Comparison of ENCODE assay signal across 25 cellular contexts in the genomic region with DNA sequence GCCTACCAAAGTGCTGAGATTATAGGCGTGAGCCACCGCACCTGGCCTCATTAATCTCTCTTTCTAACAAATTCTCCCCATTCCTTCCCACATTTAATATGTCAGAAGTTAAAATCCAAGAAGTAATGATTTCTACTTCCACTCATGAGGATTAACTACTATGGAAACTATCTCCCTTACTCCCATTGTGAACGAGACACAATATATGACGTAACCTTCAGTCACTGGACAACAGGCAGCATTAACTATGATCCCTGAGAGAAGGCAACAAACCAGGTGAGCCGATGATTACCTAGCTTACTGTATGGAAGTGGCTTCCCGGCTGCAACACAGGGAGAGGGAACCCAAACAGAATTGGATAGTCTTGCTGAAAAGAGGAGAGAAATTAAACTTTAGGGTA. TPM values are rescaled to one million over a fixed set of nuclear protein-coding genes. Genes with fewer than 3 reads are reported as not detected.
DNase-seq lines count a peak whose midpoint lies in the region; ATAC-seq and TF ChIP-seq lines count a peak whose summit lies in the region.
"Had no signal": no experiment of that assay in that cellular context is flagged by ENCODE, and none has a peak within 500 bp of the region (broad histone marks: within the 10 kb centered on the region; RNA-seq: fewer than 3 reads in every experiment).

No MANE protein-coding gene starts in this region.

- H3K79me2 ChIP-seq in osteoblast (ENCODE audit: insufficient read depth, low read length), result peaks cover 88% of the 10 kb centered on the region

- H3K27ac Mint-ChIP-seq in CD8-positive, alpha-beta memory T cell, result peak overlapping the region in 4 of 8 donors; percentile 33 to 70 (median 50)
- peak overlapping the region; percentile 8 for H3K27ac Mint-ChIP-seq in dendritic cell treated with granulocyte-macrophage colony-stimulating factor and Interleukin-4, amounts not matched to agents 40 ng/mL and 50 ng/mL, for 4 days
- H3K27ac Mint-ChIP-seq in progenitor cell of endocrine pancreas, result peak overlapping the region; percentile 43
- H3K27ac Mint-ChIP-seq: B cell had no signal

- CTCF ChIA-PET in CD8-positive, alpha-beta memory T cell (lab: Charles Lee), result no interaction called here

- no peaks in the 10 kb centered on the region for H3K9me3 ChIP-seq in CD8-positive, alpha-beta memory T cell (ENCODE audit: low read length)
- no peaks in the 10 kb centered on the region for H3K9me3 ChIP-seq in osteoblast (ENCODE audit: low read depth, low read length)
- H3K9me3 ChIP-seq: esophagus squamous epithelium, left lung, transverse colon had no signal

- no peak for DNase-seq in CD8-positive, alpha-beta memory T cell
- DNase-seq in OCI-M1 (lab: John Stamatoyannopoulos, UW) (peak; percentile 72), progenitor cell of endocrine pancreas (ENCODE audit: low spot score, unreplicated experiment) (no peak), NCI-H526 (lab: John Stamatoyannopoulos, UW) (no peak), osteoblast (ENCODE audit: insufficient read length, low spot score, missing footprints) (no peak)
- DNase-seq: anterior cingulate cortex; cerebellar nuclear complex; DMS 273 treated with DMSO at 0.1 percent for 48 hours; effector CD4-positive, alpha-beta T cell; esophagus squamous epithelium; GDM1; IMR-90; left lung; NCI-H1694 treated with DMSO at 0.1 percent for 48 hours; NCI-H226; NK-92 treated with Interleukin-12 subunit alpha and Interleukin-12 subunit beta, amount 100 ng/mL, for 24 hours; occipital lobe; right cardiac atrium; stimulated activated naive CD4-positive, alpha-beta T cell; T1000; transverse colon had no signal

- POLR2A ChIA-PET in CD8-positive, alpha-beta memory T cell (lab: Charles Lee), result no interaction called here

- H2AFZ ChIP-seq in osteoblast (ENCODE audit: low read length), result no peak overlapping the region

- H3K4me3 Mint-ChIP-seq in CD8-positive, alpha-beta memory T cell, result peak overlapping the region in 4 of 7 donors; percentile 1 to 44 (median 2)
- H3K4me3 Mint-ChIP-seq in dendritic cell treated with granulocyte-macrophage colony-stimulating factor and Interleukin-4, amounts not matched to agents 40 ng/mL and 50 ng/mL, for 4 days, result no peak overlapping the region
- no peak overlapping the region for H3K4me3 Mint-ChIP-seq in progenitor cell of endocrine pancreas (ENCODE audit: low read depth)
- H3K4me3 Mint-ChIP-seq: B cell had no signal

- no peak overlapping the region for H3K4me2 ChIP-seq in osteoblast (ENCODE audit: insufficient read depth, low read length)

- H4K20me1 ChIP-seq in osteoblast (ENCODE audit: insufficient read depth, low read length), result peaks cover 34% of the 10 kb centered on the region

- H3K4me1 ChIP-seq in CD8-positive, alpha-beta memory T cell (ENCODE audit: insufficient read depth, low read length), result peaks cover 43% of the 10 kb centered on the region
- peaks cover 6% of the 10 kb centered on the region for H3K4me1 ChIP-seq in osteoblast (ENCODE audit: insufficient read depth, low read length)

- no peaks in the 10 kb centered on the region for H3K27me3 Mint-ChIP-seq in CD8-positive, alpha-beta memory T cell
- H3K27me3 Mint-ChIP-seq in dendritic cell treated with granulocyte-macrophage colony-stimulating factor and Interleukin-4, amounts not matched to agents 40 ng/mL and 50 ng/mL, for 4 days, result no peaks in the 10 kb centered on the region
- H3K27me3 Mint-ChIP-seq in progenitor cell of endocrine pancreas, result no peaks in the 10 kb centered on the region
- H3K27me3 Mint-ChIP-seq: B cell had no signal

- H3K4me1 Mint-ChIP-seq in CD8-positive, alpha-beta memory T cell, result peaks cover 50 to 79% (median 72%) of the 10 kb centered on the region in 3 donors
- peaks cover 70% of the 10 kb centered on the region for H3K4me1 Mint-ChIP-seq in dendritic cell treated with granulocyte-macrophage colony-stimulating factor and Interleukin-4, amounts not matched to agents 40 ng/mL and 50 ng/mL, for 4 days (ENCODE audit: low read depth)
- H3K4me1 Mint-ChIP-seq in progenitor cell of endocrine pancreas (ENCODE audit: low read depth), result peaks cover 16% of the 10 kb centered on the region

- no peak for ATAC-seq in HG02610 (IDR thresholded peaks at IDR 0.05; ENCODE audit: unreplicated experiment)
- ATAC-seq: left lung, right cardiac atrium, SK-N-SH treated with all-trans-retinoic acid at 6 μM for 48 hours had no signal

- no peak overlapping the region for H3K4me3 ChIP-seq in CD8-positive, alpha-beta memory T cell (ENCODE audit: low read length)
- H3K4me3 ChIP-seq in osteoblast (ENCODE audit: insufficient read depth, low read length), result no peak overlapping the region
- H3K4me3 ChIP-seq: esophagus squamous epithelium, left lung, transverse colon had no signal

- intact Hi-C loops in dendritic cell treated with granulocyte-macrophage colony-stimulating factor and Interleukin-4, amounts not matched to agents 40 ng/mL and 50 ng/mL, for 4 days (cut with micrococcal nuclease), result no loop called here

- H3K27me3 ChIP-seq in CD8-positive, alpha-beta memory T cell (ENCODE audit: insufficient read depth, low read length, poor library complexity, severe bottlenecking), result no peaks in the 10 kb centered on the region
- H3K27me3 ChIP-seq in osteoblast (ENCODE audit: insufficient read depth, low read length), result no peaks in the 10 kb centered on the region
- H3K27me3 ChIP-seq: esophagus squamous epithelium, left lung, transverse colon had no signal

- no peak overlapping the region for H3K27ac ChIP-seq in CD8-positive, alpha-beta memory T cell (ENCODE audit: low read depth, low read length)
- no peak overlapping the region for H3K27ac ChIP-seq in osteoblast (ENCODE audit: low read depth, low read length)
- H3K27ac ChIP-seq: esophagus squamous epithelium, left lung, transverse colon had no signal

- H3K9me3 Mint-ChIP-seq in CD8-positive, alpha-beta memory T cell, result no peaks in the 10 kb centered on the region
- no peaks in the 10 kb centered on the region for H3K9me3 Mint-ChIP-seq in dendritic cell treated with granulocyte-macrophage colony-stimulating factor and Interleukin-4, amounts not matched to agents 40 ng/mL and 50 ng/mL, for 4 days
- H3K9me3 Mint-ChIP-seq in progenitor cell of endocrine pancreas (ENCODE audit: low read depth), result peaks cover 5% of the 10 kb centered on the region

- peaks cover 0 to 37% (median 3%) of the 10 kb centered on the region in 3 donors for H3K36me3 Mint-ChIP-seq in CD8-positive, alpha-beta memory T cell
- peaks cover 7% of the 10 kb centered on the region for H3K36me3 Mint-ChIP-seq in dendritic cell treated with granulocyte-macrophage colony-stimulating factor and Interleukin-4, amounts not matched to agents 40 ng/mL and 50 ng/mL, for 4 days (ENCODE audit: low read depth)
- H3K36me3 Mint-ChIP-seq in progenitor cell of endocrine pancreas (ENCODE audit: insufficient read depth), result peaks cover 10% of the 10 kb centered on the region

- TF ChIP-seq CTCF in progenitor cell of endocrine pancreas (IDR thresholded peaks at IDR 0.05; ENCODE audit: unreplicated experiment) (no peak), osteoblast (IDR thresholded peaks at IDR 0.05; ENCODE audit: extremely low read depth, low read depth, low read length) (no peak)

- no peaks in the 10 kb centered on the region for H3K36me3 ChIP-seq in CD8-positive, alpha-beta memory T cell (ENCODE audit: insufficient read depth, low read length)
- no peaks in the 10 kb centered on the region for H3K36me3 ChIP-seq in osteoblast (ENCODE audit: insufficient read depth, low read length)
- H3K36me3 ChIP-seq: left lung, transverse colon had no signal

RNA-seq across cellular contexts. Expression of gene GLG1, which starts 20.0 kb away (rescaled TPM):
- total RNA-seq in CD8-positive, alpha-beta memory T cell, result 10 to 100 TPM; 52.3 to 56.7 TPM
- polyA plus RNA-seq in CD8-positive, alpha-beta memory T cell, result 174 TPM
- 170 and 173 TPM in 2 replicates for total RNA-seq in progenitor cell of endocrine pancreas
- total RNA-seq in osteoblast, result 191 and 215 TPM in 2 replicates

Comparison
In these comparisons a context has a peak if more than half of its experiments do, and no peak if none do; other contexts are left out.
1. H3K4me3 Mint-ChIP-seq: peak in CD8-positive, alpha-beta memory T cell (4 of 7); none in dendritic cell treated with granulocyte-macrophage colony-stimulating factor and Interleukin-4, amounts not matched to agents 40 ng/mL and 50 ng/mL, for 4 days (single experiment) and progenitor cell of endocrine pancreas (single experiment).